11 cellular contexts compared by ENCODE assay signal in genomic region chr7:28868700-28869099, GRCh38.
"Had no signal": no experiment of that assay in that cellular context is flagged by ENCODE, and none has a peak within 500 bp of the region (broad histone marks: within the 10 kb centered on the region; RNA-seq: fewer than 3 reads in every experiment).

No MANE protein-coding gene starts in this region.

- H3K27ac ChIP-seq: GM23248 had no signal

- DNase-seq: GM23248, GOT3, H7, H9, HCEC 1CT, HFFc6 had no signal

- H3K9me3 ChIP-seq: HAP-1 had no signal

- FAIRE-seq: H1, H54 had no signal

- H3K4me3 ChIP-seq: GM23248, GM23338, HAP-1 had no signal

- H3K36me3 ChIP-seq: HAP-1 had no signal

- ATAC-seq: GM23338, HCT116 had no signal
